In genomic region chr1:245872475-245872874, GRCh38 we compare ENCODE assay signal across 16 cellular contexts.
DNase-seq lines count a peak whose midpoint lies in the region; ATAC-seq, FAIRE-seq and TF ChIP-seq lines count a peak whose summit lies in the region.
"Had no signal": no experiment of that assay in that cellular context is flagged by ENCODE, and none has a peak within 500 bp of the region (broad histone marks: within the 10 kb centered on the region; RNA-seq: fewer than 3 reads in every experiment).

No MANE protein-coding gene starts in this region.

- peak; percentile 24 for DNase-seq in GM23248
- DNase-seq in astrocyte (ENCODE audit: low read depth): peak; percentile 28
- peak; percentile 56 for DNase-seq in fibroblast of peridontal ligament (ENCODE audit: extremely low read depth)
- no peak for DNase-seq in osteoblast (ENCODE audit: insufficient read length, low spot score, missing footprints)
- no peak for DNase-seq in activated naive CD4-positive, alpha-beta T cell treated with anti-CD3 and anti-CD28 coated beads, Interleukin-2, amount 50 U/mL, for 16 hours
- no peak for DNase-seq in midbrain (lab: John Stamatoyannopoulos, UW)
- DNase-seq in GM12892 (ENCODE audit: insufficient read length): no peak
- DNase-seq: Caco-2; CD8-positive, alpha-beta memory T cell; DND-41; GDM1; HCEC 1CT had no signal

- H3K27me3 ChIP-seq in GM23248 (replicated peaks; ENCODE audit: insufficient read depth) (no peaks in the 10 kb centered on the region), astrocyte (ENCODE audit: insufficient read depth, low read length) (no peaks in the 10 kb centered on the region), osteoblast (ENCODE audit: insufficient read depth, low read length) (no peaks in the 10 kb centered on the region)
- H3K27me3 ChIP-seq: BLaER1 had no signal

- H3K9me3 Mint-ChIP-seq in astrocyte (ENCODE audit: unreplicated experiment): peaks cover 2% of the 10 kb centered on the region
- H3K9me3 Mint-ChIP-seq: CD8-positive, alpha-beta memory T cell had no signal

- H3K9ac ChIP-seq in GM23248 (peak overlapping the region; percentile 39; the same call in 1 of the 2 replicates), astrocyte (ENCODE audit: low read length) (peak overlapping the region; percentile 68)
- H3K9ac ChIP-seq: BLaER1 had no signal

- no peaks in the 10 kb centered on the region for H4K20me1 ChIP-seq in GM23248 (ENCODE audit: insufficient read depth)
- no peaks in the 10 kb centered on the region for H4K20me1 ChIP-seq in astrocyte (ENCODE audit: insufficient read depth, low read length)
- H4K20me1 ChIP-seq in osteoblast (ENCODE audit: insufficient read depth, low read length): no peaks in the 10 kb centered on the region
- H4K20me1 ChIP-seq: BLaER1 had no signal

- TF ChIP-seq POLR2A in GM12892 (IDR thresholded peaks at IDR 0.05; ENCODE audit: low read depth, low read length): no peak

- in situ Hi-C loops in GM23248 (cut with MboI): no loop called here

- H3K79me2 ChIP-seq in GM23248 (ENCODE audit: insufficient read depth): no peaks in the 10 kb centered on the region
- no peaks in the 10 kb centered on the region for H3K79me2 ChIP-seq in astrocyte (ENCODE audit: insufficient read depth, low read length)
- no peaks in the 10 kb centered on the region for H3K79me2 ChIP-seq in osteoblast (ENCODE audit: insufficient read depth, low read length)

- 90% methylated on average over 8 of the region's 8 CpGs for WGBS in GM23248 (ENCODE audit: low coverage in 1 of 2, low lambda C conversion rate in 2 of 2, missing lambda C conversion rate in 2 of 2), 2 experiments

- H3F3A ChIP-seq in GM23248 (ENCODE audit: insufficient read depth): peaks cover 49% of the 10 kb centered on the region

- H3K4me2 ChIP-seq in GM23248 (ENCODE audit: unreplicated experiment) (no peak overlapping the region), astrocyte (ENCODE audit: low read length) (peak overlapping the region; percentile 9), osteoblast (ENCODE audit: insufficient read depth, low read length) (no peak overlapping the region)
- H3K4me2 ChIP-seq: BLaER1 had no signal

- H3K36me3 Mint-ChIP-seq in astrocyte (ENCODE audit: low read depth, unreplicated experiment): peaks cover 33% of the 10 kb centered on the region

- no peak overlapping the region for H3K4me3 ChIP-seq in GM23248
- H3K4me3 ChIP-seq in astrocyte (ENCODE audit: insufficient read depth, low read depth, low read length): no peak overlapping the region
- H3K4me3 ChIP-seq in osteoblast (ENCODE audit: insufficient read depth, low read length): no peak overlapping the region
- H3K4me3 ChIP-seq: BLaER1 had no signal

- no peaks in the 10 kb centered on the region for H3K9me3 ChIP-seq in GM23248 (ENCODE audit: low read depth)
- H3K9me3 ChIP-seq in astrocyte (ENCODE audit: insufficient read depth, low read depth, low read length): no peaks in the 10 kb centered on the region
- no peaks in the 10 kb centered on the region for H3K9me3 ChIP-seq in osteoblast (ENCODE audit: low read depth, low read length)
- H3K9me3 ChIP-seq: BLaER1, Caco-2 had no signal

- H3K27ac ChIP-seq in GM23248 (peak overlapping the region; percentile 88), astrocyte (ENCODE audit: low read depth, low read length) (peak overlapping the region; percentile 94), osteoblast (ENCODE audit: low read depth, low read length) (peak overlapping the region; percentile 91)
- H3K27ac ChIP-seq: BLaER1 had no signal

- H3K9me2 ChIP-seq in GM23248 (ENCODE audit: insufficient read depth): no peaks in the 10 kb centered on the region

- peaks cover 52% of the 10 kb centered on the region for H3K4me1 ChIP-seq in GM23248 (ENCODE audit: insufficient read depth)
- peaks cover 57% of the 10 kb centered on the region for H3K4me1 ChIP-seq in astrocyte (ENCODE audit: insufficient read depth, low read length)
- H3K4me1 ChIP-seq in osteoblast (ENCODE audit: insufficient read depth, low read length): peaks cover 48% of the 10 kb centered on the region

- peaks cover 55% of the 10 kb centered on the region for H3K4me1 Mint-ChIP-seq in astrocyte (ENCODE audit: low read depth, unreplicated experiment)
- H3K4me1 Mint-ChIP-seq: CD8-positive, alpha-beta memory T cell had no signal

- FAIRE-seq in astrocyte (lab: Jason Lieb, UNC) (no peak), GM12892 (lab: Jason Lieb, UNC) (no peak)
- FAIRE-seq: A204.1, GM19239 had no signal

- ATAC-seq in GM21390 (IDR thresholded peaks at IDR 0.05; ENCODE audit: unreplicated experiment): no peak

- H2AFZ ChIP-seq in GM23248 (no peak overlapping the region), astrocyte (ENCODE audit: low read depth, low read length) (no peak overlapping the region), osteoblast (ENCODE audit: low read length) (no peak overlapping the region)

- no peaks in the 10 kb centered on the region for H3K27me3 Mint-ChIP-seq in astrocyte (ENCODE audit: low read depth, unreplicated experiment)

- peak overlapping the region; percentile 93 for H3K27ac Mint-ChIP-seq in astrocyte (ENCODE audit: unreplicated experiment)
- H3K27ac Mint-ChIP-seq: CD8-positive, alpha-beta memory T cell had no signal

- H3K36me3 ChIP-seq in GM23248 (ENCODE audit: low read depth): no peaks in the 10 kb centered on the region
- H3K36me3 ChIP-seq in astrocyte (ENCODE audit: insufficient read depth, low read length): no peaks in the 10 kb centered on the region
- no peaks in the 10 kb centered on the region for H3K36me3 ChIP-seq in osteoblast (ENCODE audit: insufficient read depth, low read length)

- no peak overlapping the region for H3K4me3 Mint-ChIP-seq in astrocyte (ENCODE audit: unreplicated experiment)
- H3K4me3 Mint-ChIP-seq: CD8-positive, alpha-beta memory T cell had no signal

- TF ChIP-seq CTCF in astrocyte (IDR thresholded peaks at IDR 0.05; ENCODE audit: insufficient read depth, low read depth, low read length) (no peak), osteoblast (IDR thresholded peaks at IDR 0.05; ENCODE audit: extremely low read depth, low read depth, low read length) (no peak)

Comparison
In these comparisons a context has a peak if more than half of its experiments do, and no peak if none do; other contexts are left out.
1. DNase-seq: peak in GM23248 (single experiment), astrocyte (single experiment) and fibroblast of peridontal ligament (single experiment); none in osteoblast (single experiment), activated naive CD4-positive, alpha-beta T cell treated with anti-CD3 and anti-CD28 coated beads, Interleukin-2, amount 50 U/mL, for 16 hours (single experiment), midbrain (single experiment) and GM12892 (single experiment).
2. Peak in every context shown above with its lines, with median percentiles within 50 percentile points of each other: H3K27ac ChIP-seq.